ENCODE assay signal across 9 cellular contexts in genomic region chr3:31132132-31132769, GRCh38.
DNase-seq lines count a peak whose midpoint lies in the region; ATAC-seq and TF ChIP-seq lines count a peak whose summit lies in the region.
"Had no signal": no experiment of that assay in that cellular context is flagged by ENCODE, and none has a peak within 500 bp of the region (broad histone marks: within the 10 kb centered on the region; RNA-seq: fewer than 3 reads in every experiment).

No MANE protein-coding gene starts in this region.

- no peaks in the 10 kb centered on the region for H3K9me3 ChIP-seq in sigmoid colon

- TF ChIP-seq EP300 in sigmoid colon (IDR thresholded peaks at IDR 0.05): no peak

- H3K4me1 Mint-ChIP-seq in stimulated activated memory B cell treated with anti-CD40 and anti-IgM and Interleukin-4, amounts not matched to agents 10 μg/mL and 1 μg/mL and 100 μg/mL, for 72 hours: no peaks in the 10 kb centered on the region
- H3K4me1 Mint-ChIP-seq: IgD-negative memory B cell had no signal

- DNase-seq in AG04449 (ENCODE audit: low read depth, low spot score) (no peak), RWPE1 (ENCODE audit: low spot score) (peak; percentile 36), foreskin melanocyte (peak; percentile 5), posterior vena cava (ENCODE audit: low spot score) (no peak), sigmoid colon (no peak)

- H3K27ac ChIP-seq in RWPE1: no peak overlapping the region
- no peak overlapping the region for H3K27ac ChIP-seq in sigmoid colon

- intact Hi-C loops in posterior vena cava (cut with DNase I): no loop called here
- intact Hi-C loops in sigmoid colon (cut with DNase I): no loop called here

- TF ChIP-seq CTCF in AG04449 (IDR thresholded peaks at IDR 0.05; ENCODE audit: insufficient read depth, low read length, missing control alignments): peak; percentile 38
- TF ChIP-seq CTCF in GM12872 (IDR thresholded peaks at IDR 0.05; ENCODE audit: insufficient read depth, low read depth, low read length): peak; percentile 40; the same call in 2 of the 3 replicates
- peak; percentile 73 for TF ChIP-seq CTCF in RWPE1 (conservative IDR thresholded peaks at IDR 0.05; ENCODE audit: low read depth)
- peak in 1 of 4 experiments; percentile 40 for TF ChIP-seq CTCF in sigmoid colon (IDR thresholded peaks at IDR 0.05)

- no peak overlapping the region for H3K27ac Mint-ChIP-seq in stimulated activated memory B cell treated with anti-CD40 and anti-IgM and Interleukin-4, amounts not matched to agents 10 μg/mL and 1 μg/mL and 100 μg/mL, for 72 hours
- H3K27ac Mint-ChIP-seq: IgD-negative memory B cell had no signal

- H3K4me1 ChIP-seq in sigmoid colon: no peaks in the 10 kb centered on the region

- TF ChIP-seq POLR2A in sigmoid colon (IDR thresholded peaks at IDR 0.05): no peak

- no peak overlapping the region for H3K4me3 Mint-ChIP-seq in stimulated activated memory B cell treated with anti-CD40 and anti-IgM and Interleukin-4, amounts not matched to agents 10 μg/mL and 1 μg/mL and 100 μg/mL, for 72 hours
- H3K4me3 Mint-ChIP-seq: IgD-negative memory B cell had no signal

- 63 to 79% methylated on average over 2 of the region's 2 CpGs for WGBS in sigmoid colon, 2 donors

- H3K36me3 Mint-ChIP-seq in stimulated activated memory B cell treated with anti-CD40 and anti-IgM and Interleukin-4, amounts not matched to agents 10 μg/mL and 1 μg/mL and 100 μg/mL, for 72 hours: no peaks in the 10 kb centered on the region
- H3K36me3 Mint-ChIP-seq: IgD-negative memory B cell had no signal

- no peaks in the 10 kb centered on the region for H3K36me3 ChIP-seq in sigmoid colon

- POLR2A ChIA-PET in AG04449 (lab: Yijun Ruan, JAX) (no interaction called here), RWPE1 (lab: Yijun Ruan, JAX; ENCODE audit: low non-redundant PET) (no interaction called here)

- no peaks in the 10 kb centered on the region for H3K27me3 Mint-ChIP-seq in stimulated activated memory B cell treated with anti-CD40 and anti-IgM and Interleukin-4, amounts not matched to agents 10 μg/mL and 1 μg/mL and 100 μg/mL, for 72 hours

- ATAC-seq in HG03097 (IDR thresholded peaks at IDR 0.05; ENCODE audit: low FRiP score, unreplicated experiment): peak; percentile 47
- peak; percentile 56 for ATAC-seq in stimulated activated memory B cell treated with anti-CD40 and anti-IgM and Interleukin-4, amounts not matched to agents 10 μg/mL and 1 μg/mL and 100 μg/mL, for 72 hours

- no peaks in the 10 kb centered on the region for H3K9me3 Mint-ChIP-seq in stimulated activated memory B cell treated with anti-CD40 and anti-IgM and Interleukin-4, amounts not matched to agents 10 μg/mL and 1 μg/mL and 100 μg/mL, for 72 hours
- H3K9me3 Mint-ChIP-seq: IgD-negative memory B cell had no signal

- H3K4me3 ChIP-seq in AG04449 (ENCODE audit: low read depth, low read length): no peak overlapping the region
- no peak overlapping the region for H3K4me3 ChIP-seq in sigmoid colon

- CTCF ChIA-PET in AG04449 (lab: Yijun Ruan, JAX): interaction anchor here (0.9 to 7.1 kb wide), 11 partner anchors 9 to 378 kb away, joined by 3 to 81 read pairs (median 3); no protein-coding TSS in a partner anchor
- CTCF ChIA-PET in RWPE1 (lab: Yijun Ruan, JAX): interaction anchor here (0.5 to 0.7 kb wide), 9 partner anchors 14 to 1423 kb away, joined by 3 to 6 read pairs (median 4); no protein-coding TSS in a partner anchor

- no peaks in the 10 kb centered on the region for H3K27me3 ChIP-seq in sigmoid colon

Comparison
In these comparisons a context has a peak if more than half of its experiments do, and no peak if none do; other contexts are left out.
1. DNase-seq: peak in RWPE1 (single experiment) and foreskin melanocyte (single experiment); none in AG04449 (single experiment), posterior vena cava (single experiment) and sigmoid colon (single experiment).